In the genomic region with DNA sequence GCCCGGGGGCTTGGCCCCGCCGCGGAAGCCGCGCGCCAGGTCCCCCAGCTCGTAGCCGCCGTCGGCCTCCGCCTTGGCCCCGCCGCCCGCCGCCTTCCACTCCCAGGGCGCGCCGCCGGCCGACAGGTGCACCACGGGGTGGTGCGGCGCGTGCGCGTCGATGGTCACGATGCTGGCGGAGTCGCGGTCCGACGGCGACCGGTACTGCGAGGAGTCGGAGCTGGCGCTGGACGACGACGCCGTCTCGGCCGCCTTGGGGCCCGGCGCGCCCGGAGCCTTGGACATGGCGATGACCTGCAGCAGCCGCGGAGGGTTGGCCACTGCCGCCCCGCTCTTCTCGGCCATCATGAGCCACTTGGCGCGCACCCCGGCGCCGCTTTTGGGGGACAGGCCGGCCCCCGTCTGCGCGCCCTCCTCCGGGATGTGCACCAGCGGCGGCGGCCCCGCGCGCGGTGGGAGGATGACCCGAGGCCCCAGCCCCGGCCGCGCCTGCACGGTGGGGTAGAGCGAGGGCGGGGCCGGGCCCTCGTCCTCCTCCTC, we compare ENCODE assay signal across 1 cellular context.
TF ChIP-seq lines count a peak whose summit lies in the region.

No MANE protein-coding gene starts in this region.

TF ChIP-seq in H1, 55 proteins besides CTCF, POLR2A, EP300 and RAD21:
- TF ChIP-seq TAF7 (optimal IDR thresholded peaks at IDR 0.05; ENCODE audit: borderline replicate concordance, low read depth, low read length) (no peak), POLR2AphosphoS5 (IDR thresholded peaks at IDR 0.05; ENCODE audit: low read depth, low read length) (peak; percentile 79), TEAD4 (IDR thresholded peaks at IDR 0.05; ENCODE audit: low read depth, low read length) (no peak)
TF ChIP-seq in H1: peak in this region for 1.
